In the genomic region with DNA sequence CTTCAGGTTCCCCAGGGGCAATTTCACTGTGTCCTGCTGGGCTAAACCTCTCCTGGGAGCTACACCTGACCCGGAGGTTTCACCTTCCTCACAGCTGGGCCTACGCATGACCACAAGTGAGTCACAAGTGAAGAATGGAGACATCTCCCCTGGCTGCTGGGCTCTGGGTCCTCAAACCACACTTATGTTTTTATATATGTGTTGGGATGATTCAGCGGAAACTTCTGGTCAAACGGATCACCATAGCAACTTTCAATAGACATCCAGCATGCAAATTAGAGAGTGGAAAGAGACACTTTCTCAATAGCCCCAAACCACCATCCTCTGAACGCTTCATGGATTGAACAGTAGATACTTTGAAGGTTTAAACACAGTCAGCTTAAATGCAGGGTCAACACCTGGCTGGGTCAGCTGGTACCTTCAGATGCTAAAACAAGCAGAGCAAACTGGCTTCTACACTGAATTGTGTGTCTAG, we compare ENCODE assay signal across 8 cellular contexts. TPM values are rescaled to one million over a fixed set of nuclear protein-coding genes. Genes with fewer than 3 reads are reported as not detected.
DNase-seq lines count a peak whose midpoint lies in the region; ATAC-seq and TF ChIP-seq lines count a peak whose summit lies in the region.

No MANE protein-coding gene starts in this region.

- BruUV-seq in OCI-LY7 (replicated peaks; lab: Mats Ljungman, UMichigan): no TSS peak

- H3K14ac ChIP-seq in mesenchymal stem cell (ENCODE audit: low read length in 2 of 2): no peak overlapping the region

- peak; percentile 49 to 56 for DNase-seq in activated CD4-positive, alpha-beta T cell treated with anti-CD3 and anti-CD28 coated beads, Interleukin-2, amount 50 U/mL, for 4 hours
- peak; percentile 75 for DNase-seq in mesenchymal stem cell
- no peak for DNase-seq in NCI-H1105 (lab: John Stamatoyannopoulos, UW)
- no peak for DNase-seq in cardiac septum (ENCODE audit: low spot score)
- no peak for DNase-seq in NCI-H146 treated with DMSO at 0.1 percent for 48 hours (lab: John Stamatoyannopoulos, UW; ENCODE audit: unreplicated experiment)
- DNase-seq in OCI-LY7 (ENCODE audit: low spot score): no peak

- no peak overlapping the region for H3K4ac ChIP-seq in mesenchymal stem cell (ENCODE audit: low read depth in 1 of 2, low read length in 2 of 2)

- H3K18ac ChIP-seq in mesenchymal stem cell (ENCODE audit: low read depth in 1 of 2, low read length in 2 of 2): no peak overlapping the region

- H3K36me3 ChIP-seq in mesenchymal stem cell (ENCODE audit: control insufficient read depth in 1 of 2, insufficient read depth in 2 of 2, low read depth in 1 of 2, low read length in 2 of 2) (no peaks in the 10 kb centered on the region), OCI-LY7 (ENCODE audit: insufficient read depth, low read length) (no peaks in the 10 kb centered on the region)

- H3K9me3 ChIP-seq in mesenchymal stem cell (ENCODE audit: control insufficient read depth, low read length) (no peaks in the 10 kb centered on the region), OCI-LY7 (ENCODE audit: low read length) (no peaks in the 10 kb centered on the region)

- no peak overlapping the region for H4K8ac ChIP-seq in mesenchymal stem cell (ENCODE audit: low read length)

- no peak overlapping the region for H2BK15ac ChIP-seq in mesenchymal stem cell (ENCODE audit: low read depth, poor library complexity, severe bottlenecking)

- no peak overlapping the region for H3K23ac ChIP-seq in mesenchymal stem cell (ENCODE audit: low read length in 2 of 2)

- no peak overlapping the region for H4K91ac ChIP-seq in mesenchymal stem cell (ENCODE audit: low read length)

- H3K4me1 ChIP-seq in mesenchymal stem cell (ENCODE audit: control insufficient read depth, insufficient read depth, low read depth, low read length) (peaks cover 12% of the 10 kb centered on the region), OCI-LY7 (ENCODE audit: insufficient read depth, low read length, poor library complexity, severe bottlenecking) (no peaks in the 10 kb centered on the region)

- no peak overlapping the region for H3K9ac ChIP-seq in mesenchymal stem cell (ENCODE audit: low read length)

- H2BK120ac ChIP-seq in mesenchymal stem cell (ENCODE audit: low read depth, low read length): no peak overlapping the region

- H3K79me1 ChIP-seq in mesenchymal stem cell (replicated peaks; ENCODE audit: low read length, poor library complexity, severe bottlenecking): no peaks in the 10 kb centered on the region

- peaks cover 0 to 11% of the 10 kb centered on the region in 2 experiments for H3K27me3 ChIP-seq in mesenchymal stem cell (ENCODE audit: control insufficient read depth in 1 of 2, insufficient read depth in 1 of 2, low read length in 2 of 2)

- H3K27ac ChIP-seq in mesenchymal stem cell (ENCODE audit: low read length, poor library complexity, severe bottlenecking) (peak overlapping the region; percentile 62), OCI-LY7 (ENCODE audit: low read depth, low read length, poor library complexity, severe bottlenecking) (no peak overlapping the region)

- POLR2A ChIA-PET in OCI-LY7 (lab: Charles Lee): interaction anchor here (0.6 kb wide), 1 partner anchor 986 kb away, joined by 3 read pairs; no protein-coding TSS in a partner anchor

- no peak overlapping the region for H2BK12ac ChIP-seq in mesenchymal stem cell (ENCODE audit: low read length in 2 of 2)

- H2AFZ ChIP-seq in mesenchymal stem cell (ENCODE audit: low read depth, low read length) (no peak overlapping the region), OCI-LY7 (ENCODE audit: low read length) (no peak overlapping the region)

- no peaks in the 10 kb centered on the region for H3K79me2 ChIP-seq in OCI-LY7 (ENCODE audit: insufficient read depth, low read depth, low read length)

- H3K4me3 ChIP-seq in mesenchymal stem cell (ENCODE audit: insufficient read depth in 1 of 2, low read depth in 1 of 2, low read length in 2 of 2) (no peak overlapping the region), OCI-LY7 (ENCODE audit: low read depth, low read length, poor library complexity, severe bottlenecking) (no peak overlapping the region)

- intact Hi-C loops in cardiac septum (cut with DNase I): no loop called here
- intact Hi-C loops in OCI-LY7 (cut with micrococcal nuclease; ENCODE audit: unreplicated experiment): no loop called here

- H3K9me2 ChIP-seq in OCI-LY7 (ENCODE audit: insufficient read depth, low read length): no peaks in the 10 kb centered on the region

- 56% methylated on average over 3 of the region's 5 CpGs for WGBS in mesenchymal stem cell

- H2AK5ac ChIP-seq in mesenchymal stem cell (ENCODE audit: low read length, severe bottlenecking): peak overlapping the region; percentile 90

- ATAC-seq in GM19043 (IDR thresholded peaks at IDR 0.05; ENCODE audit: low read depth, unreplicated experiment) (peak; percentile 93), HG03095 (IDR thresholded peaks at IDR 0.05; ENCODE audit: unreplicated experiment) (peak; percentile 91)

- CTCF ChIA-PET in OCI-LY7 (lab: Charles Lee; ENCODE audit: unreplicated experiment): no interaction called here

- H3K4me2 ChIP-seq in mesenchymal stem cell (ENCODE audit: low read length, poor library complexity, severe bottlenecking) (no peak overlapping the region), OCI-LY7 (ENCODE audit: low read length) (no peak overlapping the region)

- no peaks in the 10 kb centered on the region for H4K20me1 ChIP-seq in OCI-LY7 (ENCODE audit: insufficient read depth, low read length)

- no peak for TF ChIP-seq CTCF in OCI-LY7 (conservative IDR thresholded peaks at IDR 0.05; ENCODE audit: low read length)

- no peak overlapping the region for H2BK5ac ChIP-seq in mesenchymal stem cell (ENCODE audit: low read depth, low read length, poor library complexity, severe bottlenecking)

RNA-seq across cellular contexts. Expression of gene MAF, which starts 28.0 kb away (rescaled TPM):
- 32.9 TPM for polyA plus RNA-seq in mesenchymal stem cell (2013, experiment 1 of 2)
- polyA plus RNA-seq in mesenchymal stem cell (2013, experiment 2 of 2): 32.6 TPM
- total RNA-seq in cardiac septum (8.9 TPM), OCI-LY7 (2022) (not detected in 2 replicates)
- not detected in 2 replicates for total RNA-seq in OCI-LY7 (2014; rRNA removed; shearing (Covaris generic))

Comparison
In these comparisons a context has a peak if more than half of its experiments do, and no peak if none do; other contexts are left out.
1. DNase-seq: peak in activated CD4-positive, alpha-beta T cell treated with anti-CD3 and anti-CD28 coated beads, Interleukin-2, amount 50 U/mL, for 4 hours (2 of 2) and mesenchymal stem cell (single experiment); none in NCI-H1105 (single experiment), cardiac septum (single experiment), NCI-H146 treated with DMSO at 0.1 percent for 48 hours (single experiment) and OCI-LY7 (single experiment).